15 cellular contexts compared by ENCODE assay signal in genomic region chr7:101128040-101128834, GRCh38. TPM values are rescaled to one million over a fixed set of nuclear protein-coding genes. Genes with fewer than 3 reads are reported as not detected.
DNase-seq lines count a peak whose midpoint lies in the region; ATAC-seq, FAIRE-seq and TF ChIP-seq lines count a peak whose summit lies in the region.
"Had no signal": no experiment of that assay in that cellular context is flagged by ENCODE, and none has a peak within 500 bp of the region (broad histone marks: within the 10 kb centered on the region; RNA-seq: fewer than 3 reads in every experiment).

No MANE protein-coding gene starts in this region.

- TF ChIP-seq POLR2A in HCT116 (IDR thresholded peaks at IDR 0.05; ENCODE audit: borderline replicate concordance, extremely low read depth, insufficient read depth, insufficient read length) = no peak
- no peak for TF ChIP-seq POLR2A in GM12891 (IDR thresholded peaks at IDR 0.05; ENCODE audit: low read depth, low read length)

- no peak for TF ChIP-seq RAD21 in HCT116 (IDR thresholded peaks at IDR 0.05; ENCODE audit: low read depth)

- POLR2A ChIA-PET in HCT116 (lab: Charles Lee) = interaction anchor here (1.6 to 4.0 kb wide), 5 partner anchors 9 to 30 kb away, joined by 5 to 26 read pairs (median 18); no protein-coding TSS in a partner anchor

- TF ChIP-seq CTCF in HCT116 (IDR thresholded peaks at IDR 0.05 in 2 of 3, conservative IDR thresholded peaks at IDR 0.05 in 1 of 3; ENCODE audit: borderline replicate concordance in 1 of 3, insufficient read depth in 1 of 3, low read depth in 2 of 3, low read length in 2 of 3) = no peak
- TF ChIP-seq CTCF in RWPE2 (IDR thresholded peaks at IDR 0.05; ENCODE audit: poor library complexity, severe bottlenecking) = no peak
- TF ChIP-seq CTCF in fibroblast of mammary gland (conservative IDR thresholded peaks at IDR 0.05; ENCODE audit: control insufficient read depth, insufficient read depth, low read depth, low read length) = no peak

- CTCF ChIA-PET in HCT116 (lab: Charles Lee) = interaction anchor here (2.6 kb wide), 1 partner anchor 10 kb away, joined by 16 read pairs; no protein-coding TSS in a partner anchor

- RAD21 ChIA-PET in HCT116 (lab: Charles Lee; ENCODE audit: low non-redundant PET in 1 of 2, low total read pairs in 2 of 2, uncharacterized antibody in 2 of 2, unreplicated experiment in 2 of 2) = no interaction called here

- H3K27ac ChIP-seq in HCT116 (ENCODE audit: low read depth, low read length) (no peak overlapping the region), RWPE2 (ENCODE audit: poor library complexity, severe bottlenecking) (peak overlapping the region; percentile 90)

- no peak for ATAC-seq in HCT116
- no peak for ATAC-seq in RWPE2 (ENCODE audit: low read depth)
- ATAC-seq in GM19328 (IDR thresholded peaks at IDR 0.05; ENCODE audit: unreplicated experiment) = no peak

- BruUV-seq in HCT116 (replicated peaks; lab: Mats Ljungman, UMichigan) = no TSS peak

- H3K36me3 ChIP-seq in HCT116 (ENCODE audit: control insufficient read depth in 1 of 2, insufficient read depth in 2 of 2, low read length in 2 of 2) (peaks cover 0 to 5% of the 10 kb centered on the region in 2 experiments; a peak in 1 of 4 replicates), RWPE2 (ENCODE audit: low read depth) (peaks cover 51% of the 10 kb centered on the region)

- H3K9ac ChIP-seq in HCT116 (ENCODE audit: low read length) = no peak overlapping the region

- no peaks in the 10 kb centered on the region for H3K9me2 ChIP-seq in HCT116 (ENCODE audit: insufficient read depth)

- H3K9me3 ChIP-seq in HCT116 (ENCODE audit: control insufficient read depth in 1 of 2, insufficient read depth in 1 of 2, low read depth in 1 of 2, low read length in 2 of 2) (no peaks in the 10 kb centered on the region), RWPE2 (ENCODE audit: severe bottlenecking) (no peaks in the 10 kb centered on the region)

- peak overlapping the region; percentile 80; the same call in 1 of the 2 replicates for H3K4me2 ChIP-seq in HCT116 (ENCODE audit: low read length)

- no peak overlapping the region for H2AFZ ChIP-seq in HCT116 (ENCODE audit: low read depth, low read length, poor library complexity, severe bottlenecking)

- H3K4me1 ChIP-seq in HCT116 (ENCODE audit: control insufficient read depth in 1 of 2, insufficient read depth in 2 of 2, low read length in 2 of 2) (peaks cover 38 to 54% of the 10 kb centered on the region in 2 experiments), RWPE2 (ENCODE audit: insufficient read depth, poor library complexity, severe bottlenecking) (peaks cover 26% of the 10 kb centered on the region)

- H4K20me1 ChIP-seq in HCT116 (ENCODE audit: insufficient read depth) = no peaks in the 10 kb centered on the region

- DNase-seq in HCT116 (ENCODE audit: low read depth, low spot score) (no peak), RWPE2 (ENCODE audit: low spot score) (no peak), fibroblast of mammary gland (ENCODE audit: low read depth) (no peak), skeletal muscle cell (ENCODE audit: low read depth) (no peak), GM12891 (ENCODE audit: insufficient read length, low spot score) (no peak), COR-L47 (lab: John Stamatoyannopoulos, UW) (no peak), CD1c-positive myeloid dendritic cell (ENCODE audit: extremely low spot score) (no peak)
- DNase-seq: activated CD4-positive, alpha-beta T cell treated with anti-CD3 and anti-CD28 coated beads, Interleukin-2, amount 50 U/mL, for 48 hours; activated naive CD4-positive, alpha-beta T cell treated with anti-CD3 and anti-CD28 coated beads, Interleukin-2, amount 10 ng/mL, durations not matched to agents 7 days and 5 days; DMS79; Karpas-422; NCI-H2227 treated with DMSO at 0.1 percent for 48 hours; stimulated activated CD4-positive, alpha-beta T cell treated with anti-CD3 and anti-CD28 coated beads, Interleukin-4, amount 100 ng/mL, for 1 hour had no signal

- no peak for FAIRE-seq in GM12891 (lab: Jason Lieb, UNC)

- peak overlapping the region in 1 of 2 experiments; percentile 50; a peak in 1 of 4 replicates for H3K4me3 ChIP-seq in HCT116 (replicated peaks in 1 of 2; ENCODE audit: low read depth in 1 of 2, low read length in 2 of 2)
- H3K4me3 ChIP-seq in RWPE2 (ENCODE audit: severe bottlenecking) = peak overlapping the region; percentile 40
- H3K4me3 ChIP-seq in fibroblast of mammary gland (ENCODE audit: control insufficient read depth, low read depth, low read length) = peak overlapping the region; percentile 99
- H3K4me3 ChIP-seq in skeletal muscle cell (ENCODE audit: low read depth, low read length) = peak overlapping the region; percentile 81

- intact Hi-C loops in HCT116 (cut with micrococcal nuclease) = no loop called here

- H3K79me2 ChIP-seq in HCT116 (ENCODE audit: insufficient read depth, low read length) = no peaks in the 10 kb centered on the region

- H3K27me3 ChIP-seq in HCT116 (ENCODE audit: insufficient read depth, low read length) (no peaks in the 10 kb centered on the region), RWPE2 (ENCODE audit: insufficient read depth, poor library complexity, severe bottlenecking) (no peaks in the 10 kb centered on the region)

TF ChIP-seq in HCT116, 20 proteins besides CTCF, POLR2A, EP300 and RAD21 (continues in another document):
- TF ChIP-seq CBX3 (IDR thresholded peaks at IDR 0.05; ENCODE audit: low read depth) (no peak), REST (IDR thresholded peaks at IDR 0.05; ENCODE audit: low read depth) (no peak), YY1 (IDR thresholded peaks at IDR 0.05; ENCODE audit: extremely low read depth, insufficient replicate concordance, low read depth, low read length) (no peak)

TF ChIP-seq in GM12891, 5 proteins besides CTCF, POLR2A, EP300 and RAD21:
- TF ChIP-seq PAX5 (IDR thresholded peaks at IDR 0.05; ENCODE audit: insufficient read depth, low read length, severe bottlenecking) = no peak
- no peak for TF ChIP-seq POLR2AphosphoS5 (IDR thresholded peaks at IDR 0.05; ENCODE audit: low read depth, low read length)
- no peak for TF ChIP-seq POU2F2 (IDR thresholded peaks at IDR 0.05; ENCODE audit: low read depth, low read length)
- no peak for TF ChIP-seq TAF1 (IDR thresholded peaks at IDR 0.05; ENCODE audit: low read depth, low read length)
- TF ChIP-seq SPI1 (IDR thresholded peaks at IDR 0.05; ENCODE audit: low read depth, low read length) = no peak

RNA-seq across cellular contexts. Expression of gene SERPINE1, which starts 1.3 kb away (rescaled TPM):
- total RNA-seq in HCT116 (2021; ENCODE audit: unreplicated experiment) = 12.8 TPM
- polyA plus RNA-seq in HCT116 (2012) = 32.8 and 45.4 TPM in 2 replicates
- 0.47 TPM for polyA plus RNA-seq in GM12891 (2012; ENCODE audit: low read depth, missing spikeins)

RNA-seq across cellular contexts. Expression of gene AP1S1, which starts 26.0 kb away (rescaled TPM):
- 130 TPM for total RNA-seq in HCT116 (2021; ENCODE audit: unreplicated experiment)
- 141 and 168 TPM in 2 replicates for polyA plus RNA-seq in HCT116 (2012)
- 73.3 TPM for polyA plus RNA-seq in GM12891 (2012; ENCODE audit: low read depth, missing spikeins)

RNA-seq across cellular contexts. Expression of gene VGF, which starts 37.1 kb away (rescaled TPM):
- 43.2 TPM for total RNA-seq in HCT116 (2021; ENCODE audit: unreplicated experiment)
- polyA plus RNA-seq in HCT116 (2012) = 23.1 and 30.2 TPM in 2 replicates
- 0.06 TPM for polyA plus RNA-seq in GM12891 (2012; ENCODE audit: low read depth, missing spikeins)
- total RNA-seq: subcutaneous adipose tissue had no signal

RNA-seq across cellular contexts. Expression of gene TRIM56, which starts 43.0 kb away (rescaled TPM):
- total RNA-seq in HCT116 (2021; ENCODE audit: unreplicated experiment) = 25.9 TPM
- polyA plus RNA-seq in HCT116 (2012) = 11.2 and 13.1 TPM in 2 replicates
- polyA plus RNA-seq in GM12891 (2012; ENCODE audit: low read depth, missing spikeins) = 9.5 TPM

RNA-seq across cellular contexts. Expression of gene NAT16, which starts 51.9 kb away (rescaled TPM):
- 2.0 TPM for total RNA-seq in HCT116 (2021; ENCODE audit: unreplicated experiment)
- polyA plus RNA-seq in HCT116 (2012) = 3.4 and 3.6 TPM in 2 replicates
- polyA plus RNA-seq in GM12891 (2012; ENCODE audit: low read depth, missing spikeins) = not detected
- total RNA-seq: subcutaneous adipose tissue had no signal
